ENCODE assay signal across 1 cellular context in the genomic region with DNA sequence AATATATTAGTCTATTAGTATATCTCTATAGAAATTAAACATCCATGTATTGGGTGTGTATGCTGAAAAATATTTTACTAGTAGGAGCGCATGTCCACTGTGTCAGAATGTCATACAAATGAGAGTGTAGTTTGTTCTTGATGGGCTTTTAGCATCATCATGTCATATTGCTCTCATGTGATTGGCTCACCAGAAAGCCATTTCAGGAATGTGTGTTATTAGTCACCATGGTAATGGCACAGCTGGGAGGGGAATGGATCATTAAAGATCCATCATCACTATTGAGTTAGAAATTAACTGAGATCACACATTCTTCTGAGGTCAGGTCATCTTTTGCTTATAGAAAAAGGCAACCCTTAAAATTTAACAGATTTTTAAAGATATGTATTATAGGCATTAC.
A peak's percentile ranks its signal among the peaks of the same experiment; 100 is the strongest.
TF ChIP-seq lines count a peak whose summit lies in the region.

No MANE protein-coding gene starts in this region.

TF ChIP-seq in Ishikawa, 13 proteins besides CTCF, POLR2A, EP300 and RAD21:
- TF ChIP-seq, protein P1, sequence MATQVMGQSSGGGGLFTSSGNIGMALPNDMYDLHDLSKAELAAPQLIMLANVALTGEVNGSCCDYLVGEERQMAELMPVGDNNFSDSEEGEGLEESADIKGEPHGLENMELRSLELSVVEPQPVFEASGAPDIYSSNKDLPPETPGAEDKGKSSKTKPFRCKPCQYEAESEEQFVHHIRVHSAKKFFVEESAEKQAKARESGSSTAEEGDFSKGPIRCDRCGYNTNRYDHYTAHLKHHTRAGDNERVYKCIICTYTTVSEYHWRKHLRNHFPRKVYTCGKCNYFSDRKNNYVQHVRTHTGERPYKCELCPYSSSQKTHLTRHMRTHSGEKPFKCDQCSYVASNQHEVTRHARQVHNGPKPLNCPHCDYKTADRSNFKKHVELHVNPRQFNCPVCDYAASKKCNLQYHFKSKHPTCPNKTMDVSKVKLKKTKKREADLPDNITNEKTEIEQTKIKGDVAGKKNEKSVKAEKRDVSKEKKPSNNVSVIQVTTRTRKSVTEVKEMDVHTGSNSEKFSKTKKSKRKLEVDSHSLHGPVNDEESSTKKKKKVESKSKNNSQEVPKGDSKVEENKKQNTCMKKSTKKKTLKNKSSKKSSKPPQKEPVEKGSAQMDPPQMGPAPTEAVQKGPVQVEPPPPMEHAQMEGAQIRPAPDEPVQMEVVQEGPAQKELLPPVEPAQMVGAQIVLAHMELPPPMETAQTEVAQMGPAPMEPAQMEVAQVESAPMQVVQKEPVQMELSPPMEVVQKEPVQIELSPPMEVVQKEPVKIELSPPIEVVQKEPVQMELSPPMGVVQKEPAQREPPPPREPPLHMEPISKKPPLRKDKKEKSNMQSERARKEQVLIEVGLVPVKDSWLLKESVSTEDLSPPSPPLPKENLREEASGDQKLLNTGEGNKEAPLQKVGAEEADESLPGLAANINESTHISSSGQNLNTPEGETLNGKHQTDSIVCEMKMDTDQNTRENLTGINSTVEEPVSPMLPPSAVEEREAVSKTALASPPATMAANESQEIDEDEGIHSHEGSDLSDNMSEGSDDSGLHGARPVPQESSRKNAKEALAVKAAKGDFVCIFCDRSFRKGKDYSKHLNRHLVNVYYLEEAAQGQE (IDR thresholded peaks at IDR 0.05; ENCODE audit: low read depth), result no peak
- TF ChIP-seq TCF12 (IDR thresholded peaks at IDR 0.05; ENCODE audit: low read depth), result no peak
- no peak for TF ChIP-seq CREB1 (IDR thresholded peaks at IDR 0.05; ENCODE audit: low read depth)
- TF ChIP-seq TEAD4 (IDR thresholded peaks at IDR 0.05), result peak; percentile 49; the same call in 1 of the 2 replicates
- no peak for TF ChIP-seq TAF1 (IDR thresholded peaks at IDR 0.05; ENCODE audit: low read depth)
